In genomic region chr5:179870403-179870903, GRCh38 we compare ENCODE assay signal across 1 cellular context.
A peak's percentile ranks its signal among the peaks of the same experiment; 100 is the strongest.
TF ChIP-seq lines count a peak whose summit lies in the region.

No MANE protein-coding gene starts in this region.

TF ChIP-seq in K562, 482 proteins besides CTCF, POLR2A, EP300 and RAD21:
- 0 out of 2 replicates have a peak, but pooled peaks have one; percentile 14 for TF ChIP-seq ESRRA (IDR thresholded peaks at IDR 0.05; ENCODE audit: borderline replicate concordance, low read depth)
- TF ChIP-seq RB1 (IDR thresholded peaks at IDR 0.05; ENCODE audit: low read depth): no peak
- peak; percentile 33 for TF ChIP-seq SMAD1 (IDR thresholded peaks at IDR 0.05; ENCODE audit: low read depth, low read length, partially characterized antibody)
- TF ChIP-seq KHSRP (IDR thresholded peaks at IDR 0.05): no peak
- no peak for TF ChIP-seq TAF7 (tag; IDR thresholded peaks at IDR 0.05)
- TF ChIP-seq CEBPG (CRISPR knock-in tag; IDR thresholded peaks at IDR 0.05): no peak
- no peak for TF ChIP-seq CEBPG (tag; conservative IDR thresholded peaks at IDR 0.05 in 1 of 2, IDR thresholded peaks at IDR 0.05 in 1 of 2)
- no peak for TF ChIP-seq MXD1 (CRISPR knock-in tag; IDR thresholded peaks at IDR 0.05; ENCODE audit: borderline replicate concordance, poor library complexity, severe bottlenecking)
- 0 out of 2 replicates have a peak, but pooled peaks have one; percentile 5 for TF ChIP-seq JUND (IDR thresholded peaks at IDR 0.05; ENCODE audit: borderline replicate concordance, low read depth, low read length)
- TF ChIP-seq JUND (tag; IDR thresholded peaks at IDR 0.05; ENCODE audit: borderline replicate concordance, low read depth, low read length): no peak; the same call in 2 of the 3 replicates
- no peak for TF ChIP-seq RBM39 (optimal IDR thresholded peaks at IDR 0.05; ENCODE audit: low read depth, low read length)
- peak; percentile 41; the same call in 1 of the 2 replicates for TF ChIP-seq TFAP4 (CRISPR knock-in tag; IDR thresholded peaks at IDR 0.05; ENCODE audit: borderline replicate concordance)
- TF ChIP-seq SMC3 (conservative IDR thresholded peaks at IDR 0.05; ENCODE audit: insufficient read depth, low read depth, low read length): peak; percentile 51
- TF ChIP-seq STAT6 (CRISPR knock-in tag; IDR thresholded peaks at IDR 0.05): no peak
- peak; percentile 39; the same call in 1 of the 2 replicates for TF ChIP-seq CTBP1 (IDR thresholded peaks at IDR 0.05; ENCODE audit: borderline replicate concordance)
- TF ChIP-seq ZFP91 (CRISPR knock-in tag; IDR thresholded peaks at IDR 0.05): no peak
- peak in 1 of 2 experiments; percentile 26; a peak in 1 of 4 replicates for TF ChIP-seq RCOR1 (IDR thresholded peaks at IDR 0.05; ENCODE audit: borderline replicate concordance in 1 of 2, low read depth in 2 of 2, low read length in 2 of 2)
- TF ChIP-seq CTCFL (IDR thresholded peaks at IDR 0.05; ENCODE audit: borderline replicate concordance, insufficient read depth, low read depth, low read length, poor library complexity, severe bottlenecking): peak; percentile 65
- peak; percentile 55; the same call in 1 of the 2 replicates for TF ChIP-seq ZBTB33 (CRISPR knock-in tag; IDR thresholded peaks at IDR 0.05)
- no peak for TF ChIP-seq RBM25 (IDR thresholded peaks at IDR 0.05; ENCODE audit: low read depth, low read length, severe bottlenecking)
- no peak for TF ChIP-seq HMG20A (CRISPR knock-in tag; conservative IDR thresholded peaks at IDR 0.05)
- TF ChIP-seq HNRNPL (IDR thresholded peaks at IDR 0.05; ENCODE audit: low read depth, low read length): no peak
- TF ChIP-seq DLX4 (CRISPR knock-in tag; IDR thresholded peaks at IDR 0.05): no peak
- no peak for TF ChIP-seq BCLAF1 (IDR thresholded peaks at IDR 0.05; ENCODE audit: borderline replicate concordance in 1 of 2, control insufficient read depth in 1 of 2, low read depth in 2 of 2, low read length in 1 of 2)
- no peak for TF ChIP-seq NCOA6 (IDR thresholded peaks at IDR 0.05)
- no peak for TF ChIP-seq BDP1 (IDR thresholded peaks at IDR 0.05; ENCODE audit: insufficient read depth, insufficient read length)
- TF ChIP-seq ZNF316 (IDR thresholded peaks at IDR 0.05): no peak
- TF ChIP-seq STAG1 (CRISPR knock-in tag; IDR thresholded peaks at IDR 0.05; ENCODE audit: borderline replicate concordance): peak; percentile 71; the same call in 1 of the 2 replicates
- TF ChIP-seq CREB5 (CRISPR knock-in tag; IDR thresholded peaks at IDR 0.05): no peak
- TF ChIP-seq HNRNPLL (IDR thresholded peaks at IDR 0.05; ENCODE audit: low read depth, low read length, poor library complexity, severe bottlenecking): no peak
- TF ChIP-seq XRCC5 (IDR thresholded peaks at IDR 0.05; ENCODE audit: low read depth, low read length): 0 out of 2 replicates have a peak, but pooled peaks have one; percentile 36
- no peak for TF ChIP-seq KLF1 (tag; IDR thresholded peaks at IDR 0.05)
- TF ChIP-seq NFIC (IDR thresholded peaks at IDR 0.05): peak; percentile 98
- no peak for TF ChIP-seq HMG20B (CRISPR knock-in tag; IDR thresholded peaks at IDR 0.05)
- no peak for TF ChIP-seq MEIS2 (IDR thresholded peaks at IDR 0.05; ENCODE audit: partially characterized antibody)
- no peak for TF ChIP-seq FIP1L1 (IDR thresholded peaks at IDR 0.05; ENCODE audit: low read depth, low read length, poor library complexity, severe bottlenecking)
- no peak for TF ChIP-seq GATAD2B (IDR thresholded peaks at IDR 0.05; ENCODE audit: borderline replicate concordance)
- no peak for TF ChIP-seq SMARCB1 (IDR thresholded peaks at IDR 0.05; ENCODE audit: insufficient read length, low read depth)
- TF ChIP-seq POLR2G (IDR thresholded peaks at IDR 0.05; ENCODE audit: low read depth, low read length): peak; percentile 42; the same call in 1 of the 2 replicates
- TF ChIP-seq POLR2AphosphoS5 (IDR thresholded peaks at IDR 0.05; ENCODE audit: control insufficient read depth, insufficient read depth, low read depth, low read length): peak; percentile 43; the same call in 1 of the 2 replicates
- no peak for TF ChIP-seq SNIP1 (IDR thresholded peaks at IDR 0.05; ENCODE audit: low read depth)
